ENCODE assay signal across 12 cellular contexts in the genomic region with DNA sequence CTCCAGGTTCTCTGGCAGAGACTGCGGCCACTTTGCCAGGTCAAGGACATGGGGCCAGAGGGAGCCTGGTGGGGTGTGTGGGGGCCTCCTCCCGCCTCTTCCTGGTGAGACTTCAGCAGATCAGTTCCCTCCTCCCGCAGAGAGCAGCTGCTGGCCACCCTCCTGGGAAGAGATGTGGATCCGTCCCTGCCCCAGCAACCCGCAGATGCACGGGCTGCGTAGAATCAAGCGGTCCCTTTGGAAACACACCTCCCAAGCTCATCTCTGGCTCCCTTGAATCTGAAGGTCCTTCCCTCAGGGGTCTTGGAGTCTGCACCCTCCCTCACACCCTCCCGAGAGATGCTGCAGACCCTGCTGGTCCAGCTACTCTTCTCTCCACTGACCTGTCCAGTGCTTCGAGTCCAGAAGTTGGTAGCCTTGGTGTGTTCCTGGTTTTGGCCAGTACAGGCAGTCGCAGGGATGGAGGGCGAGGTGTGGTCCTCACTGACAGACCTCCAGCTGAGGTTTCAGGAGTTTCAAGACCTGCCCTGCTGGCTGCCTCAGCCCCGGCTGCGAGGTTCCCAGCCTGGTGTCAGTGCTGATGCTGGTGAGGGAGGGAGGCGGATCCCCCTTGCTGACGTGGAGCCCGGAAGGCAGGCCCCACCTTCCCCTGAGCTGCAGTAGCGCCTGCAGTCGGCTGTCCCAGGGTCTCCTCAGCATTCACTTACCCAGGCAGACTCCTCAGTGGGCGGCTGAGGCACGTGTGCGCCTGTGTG. TPM values are rescaled to one million over a fixed set of nuclear protein-coding genes. Genes with fewer than 3 reads are reported as not detected.
DNase-seq lines count a peak whose midpoint lies in the region; ATAC-seq and TF ChIP-seq lines count a peak whose summit lies in the region.
"Had no signal": no experiment of that assay in that cellular context is flagged by ENCODE, and none has a peak within 500 bp of the region (broad histone marks: within the 10 kb centered on the region; RNA-seq: fewer than 3 reads in every experiment).

A gene with protein sequence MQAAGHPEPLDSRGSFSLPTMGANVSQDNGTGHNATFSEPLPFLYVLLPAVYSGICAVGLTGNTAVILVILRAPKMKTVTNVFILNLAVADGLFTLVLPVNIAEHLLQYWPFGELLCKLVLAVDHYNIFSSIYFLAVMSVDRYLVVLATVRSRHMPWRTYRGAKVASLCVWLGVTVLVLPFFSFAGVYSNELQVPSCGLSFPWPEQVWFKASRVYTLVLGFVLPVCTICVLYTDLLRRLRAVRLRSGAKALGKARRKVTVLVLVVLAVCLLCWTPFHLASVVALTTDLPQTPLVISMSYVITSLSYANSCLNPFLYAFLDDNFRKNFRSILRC (minus strand): TSS at position 585 of the 755 bp plus-strand sequence. CDS start 734 bp downstream, outside the sequence.

- TF ChIP-seq EP300 in suprapubic skin (IDR thresholded peaks at IDR 0.05) = no peak

- no peaks in the 10 kb centered on the region for H3K9me3 ChIP-seq in suprapubic skin

- no peak within 1 kb of the TSS for H3K4me3 ChIP-seq in suprapubic skin
- H3K4me3 ChIP-seq: PC-9 had no signal

- 42% methylated on average over 7 of the region's 22 CpGs for WGBS in suprapubic skin

- H3K4me1 ChIP-seq in suprapubic skin = peaks cover 8% of the 10 kb centered on the region

- no peak within 1 kb of the TSS for H3K27ac ChIP-seq in suprapubic skin
- H3K27ac ChIP-seq: PC-9 had no signal

- DNase-seq in Right ventricle myocardium superior = peak; percentile 30
- no peak for DNase-seq in Right ventricle myocardium inferior (ENCODE audit: missing footprints)
- DNase-seq in activated CD8-positive, alpha-beta memory T cell treated with anti-CD3 and anti-CD28 coated beads, Interleukin-2, amount 50 U/mL, for 4 hours = peak; percentile 33
- peak; percentile 76 for DNase-seq in iPS-NIHi11 (ENCODE audit: low spot score)
- DNase-seq in suprapubic skin (ENCODE audit: low spot score in 2 of 2) = peak; percentile 59 to 67
- DNase-seq in NCI-H187 treated with DMSO at 0.1 percent for 48 hours (lab: John Stamatoyannopoulos, UW) = no peak
- DNase-seq in AG20443 (ENCODE audit: low spot score) = no peak
- DNase-seq: NCI-H1092 had no signal

- intact Hi-C loops in Right ventricle myocardium superior (cut with DNase I) (no loop called here), Right ventricle myocardium inferior (cut with DNase I) (no loop called here)

- H3K36me3 ChIP-seq in suprapubic skin = no peaks in the 10 kb centered on the region

- no peak for TF ChIP-seq CTCF in suprapubic skin (IDR thresholded peaks at IDR 0.05)

- ATAC-seq in Right ventricle myocardium superior (ENCODE audit: poor library complexity) = no peak
- no peak for ATAC-seq in Right ventricle myocardium inferior
- no peak for ATAC-seq in GM19395 (IDR thresholded peaks at IDR 0.05; ENCODE audit: unreplicated experiment)

- H3K27me3 ChIP-seq in suprapubic skin = peaks cover 55% of the 10 kb centered on the region

- TF ChIP-seq POLR2A in suprapubic skin (IDR thresholded peaks at IDR 0.05) = no peak

RNA-seq across cellular contexts. Expression of the gene that starts here (rescaled TPM):
- total RNA-seq in Right ventricle myocardium superior = not detected
- not detected for total RNA-seq in Right ventricle myocardium inferior
- total RNA-seq in suprapubic skin = not detected
- total RNA-seq: CD4-positive, CD25-positive, alpha-beta regulatory T cell; glomerular endothelial cell; PC-9 had no signal

Comparison
In these comparisons a context has a peak if more than half of its experiments do, and no peak if none do; other contexts are left out.
1. Peak in DNase-seq in Right ventricle myocardium superior; RNA of the gene not detected or under 1 TPM.
2. Peak in DNase-seq in suprapubic skin; RNA of the gene not detected or under 1 TPM.
3. DNase-seq: peak in activated CD8-positive, alpha-beta memory T cell treated with anti-CD3 and anti-CD28 coated beads, Interleukin-2, amount 50 U/mL, for 4 hours (single experiment) and iPS-NIHi11 (single experiment); none in Right ventricle myocardium inferior (single experiment), NCI-H187 treated with DMSO at 0.1 percent for 48 hours (single experiment) and AG20443 (single experiment).